Comparison of ENCODE assay signal across 8 cellular contexts in genomic region chr4:67545199-67545995, GRCh38.
DNase-seq lines count a peak whose midpoint lies in the region; FAIRE-seq and TF ChIP-seq lines count a peak whose summit lies in the region.

CENPC (minus strand) TSS chr4:67545503; CDS start chr4:67545355, 148 bp downstream.

- no peak for FAIRE-seq in H54 (lab: Jason Lieb, UNC)

- H3F3A ChIP-seq in Loucy (ENCODE audit: low read depth): peaks cover 5% of the 10 kb centered on the region; the same call in 1 of the 2 replicates

- peak within 1 kb of the TSS; percentile 99 for H3K9ac ChIP-seq in Loucy (ENCODE audit: low read depth, low read length, poor library complexity, severe bottlenecking)

- no peaks in the 10 kb centered on the region for H3K27me3 Mint-ChIP-seq in nephron (ENCODE audit: low read depth)
- H3K27me3 Mint-ChIP-seq in stimulated activated naive CD8-positive, alpha-beta T cell treated with anti-CD3 and anti-CD28 coated beads, Interleukin-15, Interleukin-2, amounts not matched to agents 100 ng/mL and 50 ng/mL, for 24 hours: no peaks in the 10 kb centered on the region

- DNase-seq in EL (peak; percentile 97), H54 (ENCODE audit: insufficient read length, low spot score) (peak; percentile 61), fibroblast of pulmonary artery (ENCODE audit: low read depth) (peak; percentile 99)
- DNase-seq in activated T-helper 9 cell treated with anti-CD3 and anti-CD28 coated beads, Interleukin-2, amount 50 U/mL, for 16 hours (ENCODE audit: low read depth): peak; percentile 86

- H3K9me3 Mint-ChIP-seq in nephron: no peaks in the 10 kb centered on the region
- no peaks in the 10 kb centered on the region for H3K9me3 Mint-ChIP-seq in stimulated activated naive CD8-positive, alpha-beta T cell treated with anti-CD3 and anti-CD28 coated beads, Interleukin-15, Interleukin-2, amounts not matched to agents 100 ng/mL and 50 ng/mL, for 24 hours

- peak within 1 kb of the TSS; percentile 79 for H2AFZ ChIP-seq in Loucy (ENCODE audit: low read length)

- peaks cover 7% of the 10 kb centered on the region for H3K4me1 Mint-ChIP-seq in nephron
- H3K4me1 Mint-ChIP-seq in stimulated activated naive CD8-positive, alpha-beta T cell treated with anti-CD3 and anti-CD28 coated beads, Interleukin-15, Interleukin-2, amounts not matched to agents 100 ng/mL and 50 ng/mL, for 24 hours (ENCODE audit: low read depth): peaks cover 38% of the 10 kb centered on the region

- H3K4me3 ChIP-seq in Loucy (ENCODE audit: low read length, poor library complexity, severe bottlenecking): peak within 1 kb of the TSS; percentile 90
- peak within 1 kb of the TSS; percentile 90 for H3K4me3 ChIP-seq in fibroblast of pulmonary artery (replicated peaks; ENCODE audit: low read depth, low read length)

- TF ChIP-seq CTCF in Loucy (conservative IDR thresholded peaks at IDR 0.05; ENCODE audit: low read length): no peak
- TF ChIP-seq CTCF in fibroblast of pulmonary artery (IDR thresholded peaks at IDR 0.05; ENCODE audit: low read length, missing control alignments): no peak
- TF ChIP-seq CTCF in nephron (IDR thresholded peaks at IDR 0.05; ENCODE audit: unreplicated experiment in 3 of 3): no peak

- H3K36me3 ChIP-seq in Loucy (ENCODE audit: insufficient read depth, low read length): peaks cover 4% of the 10 kb centered on the region; the same call in 1 of the 2 replicates

- H3K4me1 ChIP-seq in Loucy (ENCODE audit: insufficient read depth, low read length, poor library complexity, severe bottlenecking): peaks cover 45% of the 10 kb centered on the region

- peak within 1 kb of the TSS; percentile 80 for H3K4me2 ChIP-seq in Loucy (ENCODE audit: low read depth, low read length, poor library complexity, severe bottlenecking)

- H3K36me3 Mint-ChIP-seq in nephron (ENCODE audit: low read depth): peaks cover 17% of the 10 kb centered on the region
- H3K36me3 Mint-ChIP-seq in stimulated activated naive CD8-positive, alpha-beta T cell treated with anti-CD3 and anti-CD28 coated beads, Interleukin-15, Interleukin-2, amounts not matched to agents 100 ng/mL and 50 ng/mL, for 24 hours (ENCODE audit: low read depth): peaks cover 33% of the 10 kb centered on the region

- peak within 1 kb of the TSS; percentile 98 to 99 (median 99) for H3K4me3 Mint-ChIP-seq in nephron
- H3K4me3 Mint-ChIP-seq in stimulated activated naive CD8-positive, alpha-beta T cell treated with anti-CD3 and anti-CD28 coated beads, Interleukin-15, Interleukin-2, amounts not matched to agents 100 ng/mL and 50 ng/mL, for 24 hours: peak within 1 kb of the TSS; percentile 96

- H4K20me1 ChIP-seq in Loucy (ENCODE audit: insufficient read depth, low read length, poor library complexity, severe bottlenecking): peaks cover 42% of the 10 kb centered on the region

- peaks cover 47% of the 10 kb centered on the region for H3K79me2 ChIP-seq in Loucy (ENCODE audit: insufficient read depth, low read length)

- no peaks in the 10 kb centered on the region for H3K9me3 ChIP-seq in Loucy (ENCODE audit: insufficient read depth, low read depth, low read length)

- H3K27me3 ChIP-seq in Loucy (ENCODE audit: insufficient read depth, low read length, poor library complexity, severe bottlenecking): no peaks in the 10 kb centered on the region

- peak; percentile 93 for TF ChIP-seq POLR2A in H54 (IDR thresholded peaks at IDR 0.05; ENCODE audit: low read depth, low read length)
- TF ChIP-seq POLR2A in Raji (IDR thresholded peaks at IDR 0.05; ENCODE audit: insufficient read depth, low read depth, low read length): peak; percentile 99

- H3K27ac Mint-ChIP-seq in nephron: peak within 1 kb of the TSS; percentile 97 to 99 (median 98)
- peak within 1 kb of the TSS; percentile 96 for H3K27ac Mint-ChIP-seq in stimulated activated naive CD8-positive, alpha-beta T cell treated with anti-CD3 and anti-CD28 coated beads, Interleukin-15, Interleukin-2, amounts not matched to agents 100 ng/mL and 50 ng/mL, for 24 hours

- H3K9me2 ChIP-seq in Loucy (replicated peaks; ENCODE audit: low read depth, low read length): no peaks in the 10 kb centered on the region

Comparison
In these comparisons a context has a peak if more than half of its experiments do, and no peak if none do; other contexts are left out.
1. Peak in every context shown above with its lines: DNase-seq and H3K4me3 ChIP-seq.